1 cellular context compared by ENCODE assay signal in genomic region chr6:6090861-6091607, GRCh38.
TF ChIP-seq lines count a peak whose summit lies in the region.

No MANE protein-coding gene starts in this region.

TF ChIP-seq in IMR-90, 13 proteins besides CTCF, POLR2A, EP300 and RAD21:
- TF ChIP-seq CHD1 (IDR thresholded peaks at IDR 0.05; ENCODE audit: low read depth, low read length), result no peak
- TF ChIP-seq SMC3 (IDR thresholded peaks at IDR 0.05; ENCODE audit: low read depth, low read length), result no peak
- no peak for TF ChIP-seq NFE2L2 (IDR thresholded peaks at IDR 0.05; ENCODE audit: low read depth, low read length)
- TF ChIP-seq RCOR1 (IDR thresholded peaks at IDR 0.05; ENCODE audit: insufficient replicate concordance, low read length), result no peak
- TF ChIP-seq CEBPB (IDR thresholded peaks at IDR 0.05; ENCODE audit: low read depth, low read length), result no peak
- TF ChIP-seq ELK1 (IDR thresholded peaks at IDR 0.05; ENCODE audit: borderline replicate concordance, low read depth, low read length), result no peak
- TF ChIP-seq MXI1 (IDR thresholded peaks at IDR 0.05; ENCODE audit: borderline replicate concordance, low read depth, low read length), result no peak
- no peak for TF ChIP-seq FOS (IDR thresholded peaks at IDR 0.05; ENCODE audit: low read depth, low read length)
- TF ChIP-seq USF2 (IDR thresholded peaks at IDR 0.05; ENCODE audit: low read depth, low read length), result no peak
- no peak for TF ChIP-seq BHLHE40 (IDR thresholded peaks at IDR 0.05; ENCODE audit: low read depth, low read length)
- no peak for TF ChIP-seq MAZ (IDR thresholded peaks at IDR 0.05; ENCODE audit: borderline replicate concordance, low read depth, low read length)
- no peak for TF ChIP-seq MAFK (IDR thresholded peaks at IDR 0.05; ENCODE audit: low read depth, low read length)
- TF ChIP-seq RFX5 (IDR thresholded peaks at IDR 0.05; ENCODE audit: low read depth, low read length), result no peak
TF ChIP-seq in IMR-90: peak in this region for 0.
